ENCODE assay signal across 22 cellular contexts in genomic region chr1:159591981-159592380, GRCh38. TPM values are rescaled to one million over a fixed set of nuclear protein-coding genes. Genes with fewer than 3 reads are reported as not detected.
A peak's percentile ranks its signal among the peaks of the same experiment; 100 is the strongest.
DNase-seq lines count a peak whose midpoint lies in the region; ATAC-seq and TF ChIP-seq lines count a peak whose summit lies in the region.
"Had no signal": no experiment of that assay in that cellular context is flagged by ENCODE, and none has a peak within 500 bp of the region (broad histone marks: within the 10 kb centered on the region; RNA-seq: fewer than 3 reads in every experiment).

No MANE protein-coding gene starts in this region.

- no peak for TF ChIP-seq POLR2A in heart left ventricle (IDR thresholded peaks at IDR 0.05)

- whole genome bisulfite sequencing in heart left ventricle, 4 donors, result 87 to 91% (median 88%) methylated on average over 4 of the region's 4 CpGs

- no peak overlapping the region for H3K27ac Mint-ChIP-seq in T-helper 17 cell
- H3K27ac Mint-ChIP-seq: CD4-positive, CD25-positive, alpha-beta regulatory T cell; H9 had no signal

- H3K4me3 ChIP-seq in skeletal muscle satellite cell (ENCODE audit: low read length), result no peak overlapping the region
- H3K4me3 ChIP-seq in heart left ventricle, result no peak overlapping the region
- H3K4me3 ChIP-seq: A549 had no signal

- H3K27me3 ChIP-seq in skeletal muscle satellite cell (ENCODE audit: control insufficient read depth, insufficient read depth, low read length) (no peaks in the 10 kb centered on the region), heart left ventricle (no peaks in the 10 kb centered on the region)
- H3K27me3 ChIP-seq: BE2C had no signal

- peak overlapping the region; percentile 40 for H3K9ac ChIP-seq in skeletal muscle satellite cell (ENCODE audit: low read depth, low read length)

- DNase-seq in EL (peak; percentile 82), M059J (ENCODE audit: low read depth) (peak; percentile 51), astrocyte of the hippocampus (ENCODE audit: low read depth, low spot score) (peak; percentile 23), T-helper 17 cell (no peak), heart left ventricle (no peak)
- DNase-seq: BE2C; CD4-positive, CD25-positive, alpha-beta regulatory T cell; DMS79 treated with DMSO at 0.1 percent for 48 hours; H9; KBM-7; NCI-H1092 treated with DMSO at 0.1 percent for 48 hours; NCI-H1436 treated with DMSO at 0.1 percent for 48 hours; NCI-H1930; NCI-H510A treated with DMSO at 0.1 percent for 48 hours; NCI-H748 treated with DMSO at 0.1 percent for 48 hours had no signal

- H3K4me2 ChIP-seq in skeletal muscle satellite cell (ENCODE audit: low read length), result no peak overlapping the region
- H3K4me2 ChIP-seq: A549 had no signal

- H3K27me3 Mint-ChIP-seq in T-helper 17 cell, result peaks cover 32% of the 10 kb centered on the region

- intact Hi-C loops in heart left ventricle (cut with DNase I), result loop anchor here in 1 of 10 donors (2.0 kb wide), 1 partner anchor 19 kb away; no protein-coding TSS in a partner anchor

- peaks cover 23% of the 10 kb centered on the region for H3K4me1 ChIP-seq in skeletal muscle satellite cell (ENCODE audit: control insufficient read depth, insufficient read depth, low read length)
- peaks cover 0 to 6% (median 0%) of the 10 kb centered on the region in 12 donors for H3K4me1 ChIP-seq in heart left ventricle
- H3K4me1 ChIP-seq: BE2C had no signal

- H3K27ac ChIP-seq in heart left ventricle, result no peak overlapping the region
- H3K27ac ChIP-seq: A549, HL-60 had no signal

- H3K36me3 ChIP-seq in skeletal muscle satellite cell (ENCODE audit: insufficient read depth, low read length) (no peaks in the 10 kb centered on the region), heart left ventricle (no peaks in the 10 kb centered on the region)
- H3K36me3 ChIP-seq: BE2C had no signal

- no peak overlapping the region for H3K4me3 Mint-ChIP-seq in T-helper 17 cell
- H3K4me3 Mint-ChIP-seq: CD4-positive, CD25-positive, alpha-beta regulatory T cell; H9 had no signal

- ATAC-seq in GM21619 (IDR thresholded peaks at IDR 0.05; ENCODE audit: unreplicated experiment) (no peak), T-helper 17 cell (no peak), heart left ventricle (no peak)
- ATAC-seq: A549, HepG2 had no signal

- H3K9me3 ChIP-seq in skeletal muscle satellite cell (replicated peaks; ENCODE audit: low read length) (no peaks in the 10 kb centered on the region), T-helper 17 cell (ENCODE audit: control insufficient read depth, low read length, poor library complexity, severe bottlenecking) (no peaks in the 10 kb centered on the region), heart left ventricle (no peaks in the 10 kb centered on the region)
- H3K9me3 ChIP-seq: BE2C had no signal

- H3K36me3 Mint-ChIP-seq in T-helper 17 cell (ENCODE audit: low read depth), result no peaks in the 10 kb centered on the region
- H3K36me3 Mint-ChIP-seq: CD4-positive, CD25-positive, alpha-beta regulatory T cell had no signal

- no peaks in the 10 kb centered on the region for H3K4me1 Mint-ChIP-seq in T-helper 17 cell
- H3K4me1 Mint-ChIP-seq: CD4-positive, CD25-positive, alpha-beta regulatory T cell; H9 had no signal

- TF ChIP-seq CTCF in heart left ventricle (IDR thresholded peaks at IDR 0.05), result no peak

RNA-seq across cellular contexts. Expression of gene APCS, which starts 4.4 kb away (rescaled TPM):
- not detected in 2 replicates for total RNA-seq in M059J (2014; rRNA removed; shearing (Covaris generic))
- total RNA-seq in skeletal muscle satellite cell (2012; rRNA removed), result not detected in 2 replicates
- total RNA-seq in T-helper 17 cell, result not detected
- not detected for total RNA-seq in heart left ventricle
- under 1 TPM in 1 of 2 donors, not detected in 1; 0.08 TPM for polyA plus RNA-seq in heart left ventricle
- total RNA-seq: CD4-positive, CD25-positive, alpha-beta regulatory T cell; H9; HepG2; HT-29; T-helper 1 cell treated with Interleukin-12 subunit alpha and Interleukin-12 subunit beta and Interleukin-4 antibody, amounts not matched to agents 30 ng/mL and 1 ng/mL, for 36 hours had no signal
- polyA plus RNA-seq: A549; CD4-positive, CD25-positive, alpha-beta regulatory T cell; HepG2 had no signal

RNA-seq across cellular contexts. Expression of gene OR10J5, which starts 56.2 kb away (rescaled TPM):
- total RNA-seq in M059J (2014; rRNA removed; shearing (Covaris generic)), result not detected in 2 replicates
- total RNA-seq in skeletal muscle satellite cell (2012; rRNA removed), result not detected in 2 replicates
- total RNA-seq in T-helper 17 cell (not detected), heart left ventricle (not detected)
- not detected for polyA plus RNA-seq in heart left ventricle
- total RNA-seq: CD4-positive, CD25-positive, alpha-beta regulatory T cell; H9; HepG2; HT-29; T-helper 1 cell treated with Interleukin-12 subunit alpha and Interleukin-12 subunit beta and Interleukin-4 antibody, amounts not matched to agents 30 ng/mL and 1 ng/mL, for 36 hours had no signal
- polyA plus RNA-seq: A549; CD4-positive, CD25-positive, alpha-beta regulatory T cell; HepG2 had no signal

Comparison
In these comparisons a context has a peak if more than half of its experiments do, and no peak if none do; other contexts are left out.
1. DNase-seq: peak in EL (single experiment), M059J (single experiment) and astrocyte of the hippocampus (single experiment); none in T-helper 17 cell (0 of 3) and heart left ventricle (0 of 5).